8 cellular contexts compared by ENCODE assay signal in genomic region chr19:33416307-33417215, GRCh38. TPM values are rescaled to one million over a fixed set of nuclear protein-coding genes. Genes with fewer than 3 reads are reported as not detected.
DNase-seq lines count a peak whose midpoint lies in the region; ATAC-seq and TF ChIP-seq lines count a peak whose summit lies in the region.

No MANE protein-coding gene starts in this region.

- H3K4me3 ChIP-seq in skeletal muscle cell (ENCODE audit: low read depth, low read length), result no peak overlapping the region

- intact Hi-C loops in left cardiac atrium (cut with DNase I), result no loop called here

- ATAC-seq in left cardiac atrium (peak; percentile 35 to 62), GM18520 (IDR thresholded peaks at IDR 0.05; ENCODE audit: unreplicated experiment) (no peak), HG02610 (IDR thresholded peaks at IDR 0.05; ENCODE audit: unreplicated experiment) (no peak)

- DNase-seq in NCI-H1048 (lab: John Stamatoyannopoulos, UW), result peak; percentile 33
- DNase-seq in SKM-1 (lab: John Stamatoyannopoulos, UW; ENCODE audit: unreplicated experiment), result peak; percentile 52
- DNase-seq in activated naive CD4-positive, alpha-beta T cell treated with anti-CD3 and anti-CD28 coated beads, Interleukin-2, amount 50 U/mL, for 16 hours, result peak; percentile 68
- DNase-seq in left cardiac atrium, result peak; percentile 61
- peak; percentile 26 for DNase-seq in skeletal muscle cell (ENCODE audit: low read depth)

- TF ChIP-seq CTCF in GM12872 (IDR thresholded peaks at IDR 0.05; ENCODE audit: insufficient read depth, low read depth, low read length), result peak; percentile 78

RNA-seq across cellular contexts. Expression of gene CEBPG, which starts 43.1 kb away (rescaled TPM):
- total RNA-seq in left cardiac atrium, result 10 to 100 TPM; 16.6 to 21.0 TPM

Comparison
In these comparisons a context has a peak if more than half of its experiments do, and no peak if none do; other contexts are left out.
1. ATAC-seq: peak in left cardiac atrium (2 of 2); none in GM18520 (single experiment) and HG02610 (single experiment).
2. Peak in every context shown above with its lines, with median percentiles within 50 percentile points of each other: DNase-seq.